ENCODE assay signal across 1 cellular context in genomic region chr15:70528816-70529215, GRCh38.
TF ChIP-seq lines count a peak whose summit lies in the region.

No MANE protein-coding gene starts in this region.

TF ChIP-seq in GM23338, 12 proteins besides CTCF, POLR2A, EP300 and RAD21 (continued from another document):
- TF ChIP-seq ZNF462 (CRISPR knock-in tag; IDR thresholded peaks at IDR 0.05), result no peak
